Comparison of ENCODE assay signal across 17 cellular contexts in genomic region chr5:38069360-38069759, GRCh38.
DNase-seq lines count a peak whose midpoint lies in the region; TF ChIP-seq lines count a peak whose summit lies in the region.
"Had no signal": no experiment of that assay in that cellular context is flagged by ENCODE, and none has a peak within 500 bp of the region (broad histone marks: within the 10 kb centered on the region; RNA-seq: fewer than 3 reads in every experiment).

No MANE protein-coding gene starts in this region.

- CTCF ChIA-PET in RWPE1 (lab: Yijun Ruan, JAX): interaction anchor here (0.7 kb wide), 2 partner anchors 8 to 122 kb away, joined by 4 to 5 read pairs; no protein-coding TSS in a partner anchor
- CTCF ChIA-PET in activated CD4-positive, alpha-beta T cell treated with anti-CD3 and anti-CD28 coated beads, Interleukin-2, amount 10 ng/mL, durations not matched to agents 7 days and 5 days (lab: Charles Lee): no interaction called here

- peak; percentile 48 for DNase-seq in HS-5 (ENCODE audit: low read depth)
- peak; percentile 26 for DNase-seq in RWPE1 (ENCODE audit: low spot score)
- DNase-seq in fibroblast of villous mesenchyme (ENCODE audit: low read depth): peak; percentile 82
- DNase-seq in pons (ENCODE audit: low spot score): peak; percentile 19
- no peak for DNase-seq in esophagus muscularis mucosa (ENCODE audit: extremely low spot score)
- no peak for DNase-seq in mesenteric fat pad (ENCODE audit: low spot score)
- no peak for DNase-seq in activated CD4-positive, alpha-beta T cell treated with anti-CD3 and anti-CD28 coated beads, Interleukin-2, amount 10 ng/mL, durations not matched to agents 7 days and 5 days
- DNase-seq: activated CD8-positive, alpha-beta T cell treated with anti-CD3 and anti-CD28 coated beads, Interleukin-2, amount 10 ng/mL, durations not matched to agents 7 days and 5 days; activated naive CD8-positive, alpha-beta T cell treated with anti-CD3 and anti-CD28 coated beads, Interleukin-2, amount 10 ng/mL, durations not matched to agents 7 days and 5 days; heart right ventricle; kidney; midbrain; NCI-H345; T-helper 17 cell had no signal

- no peak overlapping the region for H3K27ac Mint-ChIP-seq in activated CD4-positive, alpha-beta T cell treated with anti-CD3 and anti-CD28 coated beads, Interleukin-2, amount 10 ng/mL, durations not matched to agents 7 days and 5 days
- H3K27ac Mint-ChIP-seq: activated CD8-positive, alpha-beta T cell treated with anti-CD3 and anti-CD28 coated beads, Interleukin-2, amount 10 ng/mL, durations not matched to agents 7 days and 5 days; activated naive CD8-positive, alpha-beta T cell treated with anti-CD3 and anti-CD28 coated beads, Interleukin-2, amount 10 ng/mL, durations not matched to agents 7 days and 5 days; B cell; T-helper 17 cell had no signal

- TF ChIP-seq EP300 in esophagus muscularis mucosa (IDR thresholded peaks at IDR 0.05): no peak

- intact Hi-C loops in esophagus muscularis mucosa (cut with DNase I): no loop called here

- H3K27me3 ChIP-seq in esophagus muscularis mucosa: no peaks in the 10 kb centered on the region
- H3K27me3 ChIP-seq: SJSA1 had no signal

- no peaks in the 10 kb centered on the region for H3K4me1 Mint-ChIP-seq in activated CD4-positive, alpha-beta T cell treated with anti-CD3 and anti-CD28 coated beads, Interleukin-2, amount 10 ng/mL, durations not matched to agents 7 days and 5 days
- H3K4me1 Mint-ChIP-seq: activated naive CD8-positive, alpha-beta T cell treated with anti-CD3 and anti-CD28 coated beads, Interleukin-2, amount 10 ng/mL, durations not matched to agents 7 days and 5 days; B cell; neural crest cell; T-helper 17 cell had no signal

- POLR2A ChIA-PET in RWPE1 (lab: Yijun Ruan, JAX; ENCODE audit: low non-redundant PET): no interaction called here
- POLR2A ChIA-PET in activated CD4-positive, alpha-beta T cell treated with anti-CD3 and anti-CD28 coated beads, Interleukin-2, amount 10 ng/mL, durations not matched to agents 7 days and 5 days (lab: Charles Lee): no interaction called here

- TF ChIP-seq CTCF in RWPE1 (conservative IDR thresholded peaks at IDR 0.05; ENCODE audit: low read depth) (no peak), fibroblast of villous mesenchyme (IDR thresholded peaks at IDR 0.05; ENCODE audit: insufficient read depth, low read depth, low read length) (no peak), esophagus muscularis mucosa (IDR thresholded peaks at IDR 0.05) (no peak)

- peaks cover 0 to 14% (median 0%) of the 10 kb centered on the region in 4 donors for H3K9me3 ChIP-seq in esophagus muscularis mucosa
- H3K9me3 ChIP-seq: SJSA1 had no signal

- H3K4me3 Mint-ChIP-seq in activated CD4-positive, alpha-beta T cell treated with anti-CD3 and anti-CD28 coated beads, Interleukin-2, amount 10 ng/mL, durations not matched to agents 7 days and 5 days: no peak overlapping the region
- H3K4me3 Mint-ChIP-seq: activated CD8-positive, alpha-beta T cell treated with anti-CD3 and anti-CD28 coated beads, Interleukin-2, amount 10 ng/mL, durations not matched to agents 7 days and 5 days; activated naive CD8-positive, alpha-beta T cell treated with anti-CD3 and anti-CD28 coated beads, Interleukin-2, amount 10 ng/mL, durations not matched to agents 7 days and 5 days; B cell; neural crest cell; T-helper 17 cell had no signal

- no peak for TF ChIP-seq POLR2A in esophagus muscularis mucosa (IDR thresholded peaks at IDR 0.05; ENCODE audit: low read depth)

- H3K4me1 ChIP-seq in esophagus muscularis mucosa: peaks cover 0 to 14% (median 12%) of the 10 kb centered on the region in 4 donors
- H3K4me1 ChIP-seq: heart right ventricle had no signal

- no peaks in the 10 kb centered on the region for H3K9me3 Mint-ChIP-seq in activated CD4-positive, alpha-beta T cell treated with anti-CD3 and anti-CD28 coated beads, Interleukin-2, amount 10 ng/mL, durations not matched to agents 7 days and 5 days

- 76% methylated on average over 3 of the region's 3 CpGs for WGBS in esophagus muscularis mucosa

- no peaks in the 10 kb centered on the region for H3K36me3 ChIP-seq in esophagus muscularis mucosa
- H3K36me3 ChIP-seq: heart right ventricle, SJSA1 had no signal

- H3K27ac ChIP-seq in RWPE1: no peak overlapping the region
- H3K27ac ChIP-seq in esophagus muscularis mucosa (replicated peaks in 1 of 4): no peak overlapping the region
- H3K27ac ChIP-seq: heart right ventricle, SJSA1 had no signal

- peaks cover 2% of the 10 kb centered on the region for H3K27me3 Mint-ChIP-seq in activated CD4-positive, alpha-beta T cell treated with anti-CD3 and anti-CD28 coated beads, Interleukin-2, amount 10 ng/mL, durations not matched to agents 7 days and 5 days
- H3K27me3 Mint-ChIP-seq: activated naive CD8-positive, alpha-beta T cell treated with anti-CD3 and anti-CD28 coated beads, Interleukin-2, amount 10 ng/mL, durations not matched to agents 7 days and 5 days; T-helper 17 cell had no signal

- H3K4me3 ChIP-seq in fibroblast of villous mesenchyme (ENCODE audit: low read depth, low read length) (no peak overlapping the region), esophagus muscularis mucosa (no peak overlapping the region)
- H3K4me3 ChIP-seq: heart right ventricle, SJSA1 had no signal

- no peaks in the 10 kb centered on the region for H3K36me3 Mint-ChIP-seq in activated CD4-positive, alpha-beta T cell treated with anti-CD3 and anti-CD28 coated beads, Interleukin-2, amount 10 ng/mL, durations not matched to agents 7 days and 5 days (ENCODE audit: low read depth)
- H3K36me3 Mint-ChIP-seq: activated naive CD8-positive, alpha-beta T cell treated with anti-CD3 and anti-CD28 coated beads, Interleukin-2, amount 10 ng/mL, durations not matched to agents 7 days and 5 days had no signal

Comparison
In these comparisons a context has a peak if more than half of its experiments do, and no peak if none do; other contexts are left out.
1. DNase-seq: peak in HS-5 (single experiment), RWPE1 (single experiment), fibroblast of villous mesenchyme (single experiment) and pons (single experiment); none in esophagus muscularis mucosa (single experiment), mesenteric fat pad (single experiment) and activated CD4-positive, alpha-beta T cell treated with anti-CD3 and anti-CD28 coated beads, Interleukin-2, amount 10 ng/mL, durations not matched to agents 7 days and 5 days (single experiment).